In genomic region chr5:109413463-109413862, GRCh38 we compare ENCODE assay signal across 1 cellular context.
TF ChIP-seq lines count a peak whose summit lies in the region.

No MANE protein-coding gene starts in this region.

TF ChIP-seq in HepG2, 621 proteins besides CTCF, POLR2A, EP300 and RAD21:
- TF ChIP-seq ZNF710 (CRISPR knock-in tag; IDR thresholded peaks at IDR 0.05; ENCODE audit: borderline replicate concordance) (no peak), FOXP1 (IDR thresholded peaks at IDR 0.05) (no peak), FOXP1 (CRISPR knock-in tag; IDR thresholded peaks at IDR 0.05) (peak; percentile 3; the same call in 1 of the 2 replicates), ZC3H4 (CRISPR knock-in tag; IDR thresholded peaks at IDR 0.05; ENCODE audit: borderline replicate concordance) (no peak), FIP1L1 (IDR thresholded peaks at IDR 0.05; ENCODE audit: borderline replicate concordance, insufficient read depth, low read depth, low read length) (no peak), NCOR1 (IDR thresholded peaks at IDR 0.05; ENCODE audit: borderline replicate concordance, low read length) (0 out of 2 replicates have a peak, but pooled peaks have one; percentile 38), ZBTB21 (CRISPR knock-in tag; IDR thresholded peaks at IDR 0.05) (no peak), KAT8 (CRISPR knock-in tag; IDR thresholded peaks at IDR 0.05) (0 out of 2 replicates have a peak, but pooled peaks have one; percentile 21), RFX3 (CRISPR knock-in tag; IDR thresholded peaks at IDR 0.05) (peak; percentile 90), SMC3 (IDR thresholded peaks at IDR 0.05; ENCODE audit: low read length) (no peak), ZEB1 (IDR thresholded peaks at IDR 0.05; ENCODE audit: insufficient replicate concordance, low read depth) (no peak), NRL (CRISPR knock-in tag; IDR thresholded peaks at IDR 0.05; ENCODE audit: borderline replicate concordance) (no peak), YEATS2 (CRISPR knock-in tag; IDR thresholded peaks at IDR 0.05; ENCODE audit: borderline replicate concordance) (no peak), NFE2 (CRISPR knock-in tag; IDR thresholded peaks at IDR 0.05) (no peak), ZNF350 (CRISPR knock-in tag; IDR thresholded peaks at IDR 0.05; ENCODE audit: borderline replicate concordance, low read depth) (no peak), ZNF468 (CRISPR knock-in tag; IDR thresholded peaks at IDR 0.05) (no peak), MTF1 (CRISPR knock-in tag; IDR thresholded peaks at IDR 0.05) (no peak), MAFF (IDR thresholded peaks at IDR 0.05; ENCODE audit: low read depth, low read length) (no peak), ZNF24 (IDR thresholded peaks at IDR 0.05) (no peak), KDM2A (CRISPR knock-in tag; IDR thresholded peaks at IDR 0.05; ENCODE audit: borderline replicate concordance, low read depth) (no peak), PBX2 (CRISPR knock-in tag; IDR thresholded peaks at IDR 0.05) (no peak), SAP130 (CRISPR knock-in tag; IDR thresholded peaks at IDR 0.05; ENCODE audit: low read depth) (no peak; the same call in 1 of the 2 replicates), MXI1 (IDR thresholded peaks at IDR 0.05; ENCODE audit: borderline replicate concordance, low read depth, low read length) (peak; percentile 84; the same call in 2 of the 3 replicates), ZNF432 (CRISPR knock-in tag; IDR thresholded peaks at IDR 0.05; ENCODE audit: borderline replicate concordance) (no peak), ZBTB7A (CRISPR knock-in tag; IDR thresholded peaks at IDR 0.05) (no peak), NR2F1 (CRISPR knock-in tag; IDR thresholded peaks at IDR 0.05) (peak in 1 of 2 experiments; percentile 49; a peak in 1 of 4 replicates), NONO (IDR thresholded peaks at IDR 0.05) (no peak), NONO (CRISPR knock-in tag; conservative IDR thresholded peaks at IDR 0.05) (no peak), NBN (conservative IDR thresholded peaks at IDR 0.05) (no peak), SIN3A (IDR thresholded peaks at IDR 0.05; ENCODE audit: borderline replicate concordance, low read depth, low read length) (peak; percentile 13; the same call in 1 of the 2 replicates), ZNF143 (CRISPR knock-in tag; IDR thresholded peaks at IDR 0.05) (no peak), SRF (IDR thresholded peaks at IDR 0.05; ENCODE audit: low read depth, low read length) (peak; percentile 80), AFF4 (CRISPR knock-in tag; IDR thresholded peaks at IDR 0.05) (no peak), HOXA9 (CRISPR knock-in tag; IDR thresholded peaks at IDR 0.05; ENCODE audit: borderline replicate concordance) (no peak), SYNCRIP (IDR thresholded peaks at IDR 0.05; ENCODE audit: insufficient read depth, low read depth, low read length) (no peak), RFX1 (IDR thresholded peaks at IDR 0.05) (peak; percentile 88), TCF7 (IDR thresholded peaks at IDR 0.05; ENCODE audit: low read depth) (no peak)
- TF ChIP-seq, protein P1, sequence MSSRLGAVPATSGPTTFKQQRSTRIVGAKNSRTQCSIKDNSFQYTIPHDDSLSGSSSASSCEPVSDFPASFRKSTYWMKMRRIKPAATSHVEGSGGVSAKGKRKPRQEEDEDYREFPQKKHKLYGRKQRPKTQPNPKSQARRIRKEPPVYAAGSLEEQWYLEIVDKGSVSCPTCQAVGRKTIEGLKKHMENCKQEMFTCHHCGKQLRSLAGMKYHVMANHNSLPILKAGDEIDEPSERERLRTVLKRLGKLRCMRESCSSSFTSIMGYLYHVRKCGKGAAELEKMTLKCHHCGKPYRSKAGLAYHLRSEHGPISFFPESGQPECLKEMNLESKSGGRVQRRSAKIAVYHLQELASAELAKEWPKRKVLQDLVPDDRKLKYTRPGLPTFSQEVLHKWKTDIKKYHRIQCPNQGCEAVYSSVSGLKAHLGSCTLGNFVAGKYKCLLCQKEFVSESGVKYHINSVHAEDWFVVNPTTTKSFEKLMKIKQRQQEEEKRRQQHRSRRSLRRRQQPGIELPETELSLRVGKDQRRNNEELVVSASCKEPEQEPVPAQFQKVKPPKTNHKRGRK (CRISPR knock-in tag; IDR thresholded peaks at IDR 0.05) = no peak
- TF ChIP-seq, protein P2, sequence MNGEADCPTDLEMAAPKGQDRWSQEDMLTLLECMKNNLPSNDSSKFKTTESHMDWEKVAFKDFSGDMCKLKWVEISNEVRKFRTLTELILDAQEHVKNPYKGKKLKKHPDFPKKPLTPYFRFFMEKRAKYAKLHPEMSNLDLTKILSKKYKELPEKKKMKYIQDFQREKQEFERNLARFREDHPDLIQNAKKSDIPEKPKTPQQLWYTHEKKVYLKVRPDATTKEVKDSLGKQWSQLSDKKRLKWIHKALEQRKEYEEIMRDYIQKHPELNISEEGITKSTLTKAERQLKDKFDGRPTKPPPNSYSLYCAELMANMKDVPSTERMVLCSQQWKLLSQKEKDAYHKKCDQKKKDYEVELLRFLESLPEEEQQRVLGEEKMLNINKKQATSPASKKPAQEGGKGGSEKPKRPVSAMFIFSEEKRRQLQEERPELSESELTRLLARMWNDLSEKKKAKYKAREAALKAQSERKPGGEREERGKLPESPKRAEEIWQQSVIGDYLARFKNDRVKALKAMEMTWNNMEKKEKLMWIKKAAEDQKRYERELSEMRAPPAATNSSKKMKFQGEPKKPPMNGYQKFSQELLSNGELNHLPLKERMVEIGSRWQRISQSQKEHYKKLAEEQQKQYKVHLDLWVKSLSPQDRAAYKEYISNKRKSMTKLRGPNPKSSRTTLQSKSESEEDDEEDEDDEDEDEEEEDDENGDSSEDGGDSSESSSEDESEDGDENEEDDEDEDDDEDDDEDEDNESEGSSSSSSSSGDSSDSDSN (CRISPR knock-in tag; IDR thresholded peaks at IDR 0.05) = no peak
